Comparison of ENCODE assay signal across 31 cellular contexts in the genomic region with DNA sequence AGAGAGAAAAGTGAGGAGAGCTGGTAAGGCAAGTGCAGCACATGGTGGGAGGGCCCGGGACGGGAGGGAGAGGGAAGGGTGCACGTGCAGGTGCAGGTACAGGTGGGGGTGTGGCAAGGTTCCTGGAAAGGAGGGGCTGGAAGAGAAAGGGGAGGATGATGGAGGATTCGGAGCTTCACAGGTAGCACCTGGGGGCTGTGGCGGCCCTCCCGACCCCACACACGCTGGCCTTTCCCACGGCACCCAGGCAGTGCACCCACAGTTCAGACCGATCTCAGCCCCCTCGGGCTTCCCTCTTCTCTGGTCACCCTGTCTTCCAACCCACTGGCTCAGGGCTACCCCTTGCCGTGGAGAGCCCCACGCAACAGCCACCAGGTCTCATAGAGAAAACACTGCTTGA.
"Had no signal": no experiment of that assay in that cellular context is flagged by ENCODE, and none has a peak within 500 bp of the region (broad histone marks: within the 10 kb centered on the region; RNA-seq: fewer than 3 reads in every experiment).

No MANE protein-coding gene starts in this region.

- H3K9me3 Mint-ChIP-seq: activated CD4-positive, alpha-beta T cell treated with anti-CD3 and anti-CD28 coated beads, Interleukin-2, amount 10 ng/mL, durations not matched to agents 7 days and 5 days; activated naive CD4-positive, alpha-beta T cell treated with anti-CD3 and anti-CD28 coated beads for 36 hours; activated naive CD4-positive, alpha-beta T cell treated with anti-CD3 and anti-CD28 coated beads, Interleukin-2, amount 50 U/mL, for 72 hours; activated T-cell treated with anti-CD3 and anti-CD28 coated beads, Interleukin-2, amount 50 U/mL, for 24 hours; T-helper 1 cell treated with Interleukin-12 subunit alpha and Interleukin-12 subunit beta and Interleukin-4 antibody, amounts not matched to agents 30 μg/mL and 1 μg/mL, for 36 hours; T-helper 2 cell treated with Interferon-gamma antibody and Interleukin-4, amounts not matched to agents 5 μg/mL and 100 μg/mL, for 36 hours; WTC11 had no signal

- H3K4me1 ChIP-seq: body of pancreas had no signal

- H3K9me3 ChIP-seq: adrenal gland, body of pancreas, SJCRH30 had no signal

- DNase-seq: activated CD4-positive, alpha-beta T cell treated with anti-CD3 and anti-CD28 coated beads for 36 hours; activated CD4-positive, alpha-beta T cell treated with anti-CD3 and anti-CD28 coated beads, Interleukin-2, amount 10 ng/mL, durations not matched to agents 7 days and 5 days; activated CD4-positive, alpha-beta T cell treated with anti-CD3 and anti-CD28 coated beads, Interleukin-2, amount 50 U/mL, for 48 hours; activated CD8-positive, alpha-beta T cell treated with anti-CD3 and anti-CD28 coated beads, Interleukin-2, amount 10 ng/mL, durations not matched to agents 7 days and 5 days; activated gamma-delta T cell treated with Interleukin-2 at 50 U/mL for 16 hours; activated naive CD4-positive, alpha-beta T cell treated with anti-CD3 and anti-CD28 coated beads for 36 hours; activated T-cell treated with anti-CD3 and anti-CD28 coated beads, Interleukin-2, amount 50 U/mL, for 24 hours; adrenal gland; body of pancreas; caudate nucleus; MM.1S; MV-4-11; NCI-H1092; NCI-H1436 treated with DMSO at 0.1 percent for 48 hours; NCI-H1694 treated with DMSO at 0.1 percent for 48 hours; NCI-H2029; NCI-H2171; NCI-H510A; NCI-H526; NCI-H748 treated with DMSO at 0.1 percent for 48 hours; NK-92 treated with Interleukin-12 subunit alpha and Interleukin-12 subunit beta, amount 100 ng/mL, for 24 hours; PC-9; SHP77; SJCRH30 had no signal

- H3K27me3 ChIP-seq: adrenal gland, body of pancreas had no signal

- H3K4me3 Mint-ChIP-seq: activated CD4-positive, alpha-beta T cell treated with anti-CD3 and anti-CD28 coated beads for 36 hours; activated CD4-positive, alpha-beta T cell treated with anti-CD3 and anti-CD28 coated beads, Interleukin-2, amount 10 ng/mL, durations not matched to agents 7 days and 5 days; activated CD8-positive, alpha-beta T cell treated with anti-CD3 and anti-CD28 coated beads, Interleukin-2, amount 10 ng/mL, durations not matched to agents 7 days and 5 days; activated naive CD4-positive, alpha-beta T cell treated with anti-CD3 and anti-CD28 coated beads for 36 hours; activated T-cell treated with anti-CD3 and anti-CD28 coated beads, Interleukin-2, amount 50 U/mL, for 24 hours; T-helper 1 cell treated with Interleukin-12 subunit alpha and Interleukin-12 subunit beta and Interleukin-4 antibody, amounts not matched to agents 30 μg/mL and 1 μg/mL, for 36 hours; T-helper 2 cell treated with Interferon-gamma antibody and Interleukin-4, amounts not matched to agents 5 μg/mL and 100 μg/mL, for 36 hours; WTC11 had no signal

- H3K36me3 Mint-ChIP-seq: activated naive CD4-positive, alpha-beta T cell treated with anti-CD3 and anti-CD28 coated beads, Interleukin-2, amount 50 U/mL, for 72 hours; WTC11 had no signal

- H3K27me3 Mint-ChIP-seq: activated CD4-positive, alpha-beta T cell treated with anti-CD3 and anti-CD28 coated beads for 36 hours; activated CD4-positive, alpha-beta T cell treated with anti-CD3 and anti-CD28 coated beads, Interleukin-2, amount 10 ng/mL, durations not matched to agents 7 days and 5 days; activated T-cell treated with anti-CD3 and anti-CD28 coated beads, Interleukin-2, amount 50 U/mL, for 24 hours had no signal

- H3K9ac ChIP-seq: KMS-11 had no signal

- H3K27ac Mint-ChIP-seq: activated CD4-positive, alpha-beta T cell treated with anti-CD3 and anti-CD28 coated beads for 36 hours; activated CD4-positive, alpha-beta T cell treated with anti-CD3 and anti-CD28 coated beads, Interleukin-2, amount 10 ng/mL, durations not matched to agents 7 days and 5 days; activated CD8-positive, alpha-beta T cell treated with anti-CD3 and anti-CD28 coated beads, Interleukin-2, amount 10 ng/mL, durations not matched to agents 7 days and 5 days; activated naive CD4-positive, alpha-beta T cell treated with anti-CD3 and anti-CD28 coated beads for 36 hours; activated T-cell treated with anti-CD3 and anti-CD28 coated beads, Interleukin-2, amount 50 U/mL, for 24 hours; T-helper 1 cell treated with Interleukin-12 subunit alpha and Interleukin-12 subunit beta and Interleukin-4 antibody, amounts not matched to agents 30 μg/mL and 1 μg/mL, for 36 hours; T-helper 2 cell treated with Interferon-gamma antibody and Interleukin-4, amounts not matched to agents 5 μg/mL and 100 μg/mL, for 36 hours; WTC11 had no signal

- ATAC-seq: activated CD4-positive, alpha-beta T cell treated with anti-CD3 and anti-CD28 coated beads for 36 hours; activated CD4-positive, CD25-positive, alpha-beta regulatory T cell treated with anti-CD3 and anti-CD28 coated beads, Interleukin-2, amount 50 U/mL, for 24 hours; activated CD8-positive, alpha-beta T cell treated with anti-CD3 and anti-CD28 coated beads, Interleukin-2, amount 10 ng/mL, durations not matched to agents 7 days and 5 days; activated naive CD4-positive, alpha-beta T cell treated with anti-CD3 and anti-CD28 coated beads, Interleukin-2, amount 50 U/mL, for 72 hours; body of pancreas; WTC11 had no signal

- H3K4me2 ChIP-seq: KMS-11, PC-9 had no signal

- H3K4me1 Mint-ChIP-seq: activated CD4-positive, alpha-beta T cell treated with anti-CD3 and anti-CD28 coated beads for 36 hours; activated CD4-positive, alpha-beta T cell treated with anti-CD3 and anti-CD28 coated beads, Interleukin-2, amount 10 ng/mL, durations not matched to agents 7 days and 5 days; WTC11 had no signal

- H3K4me3 ChIP-seq: adrenal gland, body of pancreas, PC-9, SJCRH30, SK-N-MC had no signal

- H3K36me3 ChIP-seq: adrenal gland, SJCRH30 had no signal

- H2AFZ ChIP-seq: PC-9 had no signal

- H3K27ac ChIP-seq: adrenal gland, body of pancreas, KMS-11, PC-9, SJCRH30, SK-N-MC had no signal
